In the genomic region with DNA sequence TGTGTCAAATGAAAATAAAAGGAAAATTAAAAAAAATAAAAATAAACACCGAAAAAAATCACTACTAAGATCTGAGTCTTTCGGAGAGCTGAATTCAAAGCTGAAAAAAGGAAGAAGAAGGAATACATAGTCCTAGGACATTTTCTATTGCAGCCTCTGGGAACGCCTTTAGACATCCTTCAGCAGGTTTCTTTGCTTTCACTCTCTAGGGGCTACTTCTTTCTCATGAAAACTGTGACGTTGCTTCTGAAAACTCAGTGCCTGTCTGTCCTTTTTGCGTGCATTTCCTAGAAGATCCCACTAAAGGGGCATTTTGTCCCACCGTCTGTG, we compare ENCODE assay signal across 1 cellular context.
TF ChIP-seq lines count a peak whose summit lies in the region.

No MANE protein-coding gene starts in this region.

TF ChIP-seq in HCT116, 20 proteins besides CTCF, POLR2A, EP300 and RAD21 (continued from another document):
- TF ChIP-seq, protein P1, sequence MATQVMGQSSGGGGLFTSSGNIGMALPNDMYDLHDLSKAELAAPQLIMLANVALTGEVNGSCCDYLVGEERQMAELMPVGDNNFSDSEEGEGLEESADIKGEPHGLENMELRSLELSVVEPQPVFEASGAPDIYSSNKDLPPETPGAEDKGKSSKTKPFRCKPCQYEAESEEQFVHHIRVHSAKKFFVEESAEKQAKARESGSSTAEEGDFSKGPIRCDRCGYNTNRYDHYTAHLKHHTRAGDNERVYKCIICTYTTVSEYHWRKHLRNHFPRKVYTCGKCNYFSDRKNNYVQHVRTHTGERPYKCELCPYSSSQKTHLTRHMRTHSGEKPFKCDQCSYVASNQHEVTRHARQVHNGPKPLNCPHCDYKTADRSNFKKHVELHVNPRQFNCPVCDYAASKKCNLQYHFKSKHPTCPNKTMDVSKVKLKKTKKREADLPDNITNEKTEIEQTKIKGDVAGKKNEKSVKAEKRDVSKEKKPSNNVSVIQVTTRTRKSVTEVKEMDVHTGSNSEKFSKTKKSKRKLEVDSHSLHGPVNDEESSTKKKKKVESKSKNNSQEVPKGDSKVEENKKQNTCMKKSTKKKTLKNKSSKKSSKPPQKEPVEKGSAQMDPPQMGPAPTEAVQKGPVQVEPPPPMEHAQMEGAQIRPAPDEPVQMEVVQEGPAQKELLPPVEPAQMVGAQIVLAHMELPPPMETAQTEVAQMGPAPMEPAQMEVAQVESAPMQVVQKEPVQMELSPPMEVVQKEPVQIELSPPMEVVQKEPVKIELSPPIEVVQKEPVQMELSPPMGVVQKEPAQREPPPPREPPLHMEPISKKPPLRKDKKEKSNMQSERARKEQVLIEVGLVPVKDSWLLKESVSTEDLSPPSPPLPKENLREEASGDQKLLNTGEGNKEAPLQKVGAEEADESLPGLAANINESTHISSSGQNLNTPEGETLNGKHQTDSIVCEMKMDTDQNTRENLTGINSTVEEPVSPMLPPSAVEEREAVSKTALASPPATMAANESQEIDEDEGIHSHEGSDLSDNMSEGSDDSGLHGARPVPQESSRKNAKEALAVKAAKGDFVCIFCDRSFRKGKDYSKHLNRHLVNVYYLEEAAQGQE (IDR thresholded peaks at IDR 0.05; ENCODE audit: low read depth): no peak
- no peak for TF ChIP-seq TCF7L2 (IDR thresholded peaks at IDR 0.05; ENCODE audit: borderline replicate concordance, extremely low read depth, insufficient read depth, insufficient read length)
- no peak for TF ChIP-seq SP1 (IDR thresholded peaks at IDR 0.05; ENCODE audit: low read depth)
